In genomic region chr6:144219056-144219685, GRCh38 we compare ENCODE assay signal across 8 cellular contexts.
A peak's percentile ranks its signal among the peaks of the same experiment; 100 is the strongest.
DNase-seq lines count a peak whose midpoint lies in the region; ATAC-seq and TF ChIP-seq lines count a peak whose summit lies in the region.

No MANE protein-coding gene starts in this region.

- no peaks in the 10 kb centered on the region for H3K27me3 ChIP-seq in upper lobe of right lung

- peaks cover 16% of the 10 kb centered on the region for H3K4me1 ChIP-seq in upper lobe of right lung

- DNase-seq in NCI-H2227 (lab: John Stamatoyannopoulos, UW; ENCODE audit: unreplicated experiment), result peak; percentile 45
- no peak for DNase-seq in NCI-H2227 treated with DMSO at 0.1 percent for 48 hours (lab: John Stamatoyannopoulos, UW)
- peak; percentile 36 for DNase-seq in iPS-NIHi11 (ENCODE audit: low spot score)
- DNase-seq in upper lobe of right lung, result no peak

- H3K4me3 ChIP-seq in upper lobe of right lung, result no peak overlapping the region

- TF ChIP-seq CTCF in LNCAP (IDR thresholded peaks at IDR 0.05) (peak; percentile 71), VCaP (conservative IDR thresholded peaks at IDR 0.05) (peak; percentile 78), upper lobe of right lung (IDR thresholded peaks at IDR 0.05) (peak; percentile 65)

- ATAC-seq in upper lobe of right lung, result no peak
- ATAC-seq in GM21390 (IDR thresholded peaks at IDR 0.05; ENCODE audit: unreplicated experiment), result no peak
- no peak for ATAC-seq in HG02840 (IDR thresholded peaks at IDR 0.05; ENCODE audit: low FRiP score, unreplicated experiment)

- intact Hi-C loops in upper lobe of right lung (cut with DNase I), result loop anchor here (10.0 kb wide), 1 partner anchor 114 kb away; no protein-coding TSS in a partner anchor

- no peaks in the 10 kb centered on the region for H3K9me3 ChIP-seq in upper lobe of right lung

- H3K27ac ChIP-seq in VCaP, result no peak overlapping the region
- H3K27ac ChIP-seq in upper lobe of right lung, result no peak overlapping the region

- no peaks in the 10 kb centered on the region for H3K36me3 ChIP-seq in upper lobe of right lung

Comparison
In these comparisons a context has a peak if more than half of its experiments do, and no peak if none do; other contexts are left out.
1. DNase-seq: peak in NCI-H2227 (single experiment) and iPS-NIHi11 (single experiment); none in NCI-H2227 treated with DMSO at 0.1 percent for 48 hours (single experiment) and upper lobe of right lung (single experiment).
2. Peak in every context shown above with its lines, with median percentiles within 50 percentile points of each other: CTCF ChIP-seq.